23 cellular contexts compared by ENCODE assay signal in genomic region chr12:96465896-96466295, GRCh38. TPM values are rescaled to one million over a fixed set of nuclear protein-coding genes. Genes with fewer than 3 reads are reported as not detected.
"Had no signal": no experiment of that assay in that cellular context is flagged by ENCODE, and none has a peak within 500 bp of the region (broad histone marks: within the 10 kb centered on the region; RNA-seq: fewer than 3 reads in every experiment).

No MANE protein-coding gene starts in this region.

- H3K27ac Mint-ChIP-seq: memory B cell; mesothelial cell of epicardium; natural killer cell treated with Interleukin-12 subunit alpha and Interleukin-12 subunit beta and Interleukin-15 and Interleukin-18, amount 100 ng/mL, for 72 hours; stimulated activated memory B cell treated with anti-CD40 and anti-IgM and Interleukin-4, amounts not matched to agents 10 μg/mL and 1 μg/mL and 100 μg/mL, for 72 hours; stimulated activated naive CD8-positive, alpha-beta T cell treated with anti-CD3 and anti-CD28 coated beads, Interleukin-15, Interleukin-2, amounts not matched to agents 100 ng/mL and 50 ng/mL, for 24 hours had no signal

- ATAC-seq: gastrocnemius medialis; left cardiac atrium; lower lobe of right lung; natural killer cell treated with Interleukin-12 subunit alpha and Interleukin-12 subunit beta and Interleukin-15 and Interleukin-18, amount 100 ng/mL, for 72 hours; right lobe of liver; stimulated activated memory B cell treated with anti-CD40 and anti-IgM and Interleukin-4, amounts not matched to agents 10 μg/mL and 1 μg/mL and 100 μg/mL, for 72 hours had no signal

- H3K9me3 Mint-ChIP-seq: natural killer cell treated with Interleukin-12 subunit alpha and Interleukin-12 subunit beta and Interleukin-15 and Interleukin-18, amount 100 ng/mL, for 72 hours had no signal

- H3K9me3 ChIP-seq: gastrocnemius medialis, lower lobe of right lung, prostate gland, right lobe of liver, upper lobe of left lung, uterus had no signal

- DNase-seq: effector memory CD4-positive, alpha-beta T cell; gastrocnemius medialis; kidney; left cardiac atrium; left ventricle myocardium inferior; lower lobe of right lung; retina; right lobe of liver; stimulated activated CD4-positive, alpha-beta T cell treated with anti-CD3 and anti-CD28 coated beads, Interleukin-15, amount 100 ng/mL, for 24 hours; stimulated activated CD4-positive, alpha-beta T cell treated with anti-CD3 and anti-CD28 coated beads, Interleukin-1b, Interleukin-23, amount 100 ng/mL, for 48 hours; stimulated activated CD4-positive, alpha-beta T cell treated with anti-CD3 and anti-CD28 coated beads, Interleukin-4, amount 100 ng/mL, for 24 hours; tibial artery; upper lobe of left lung; uterus had no signal

- H3K36me3 ChIP-seq: esophagus muscularis mucosa, gastrocnemius medialis, left ventricle myocardium inferior, lower lobe of right lung, prostate gland, right lobe of liver, tibial artery, upper lobe of left lung, uterus had no signal

- H3K27ac ChIP-seq: esophagus muscularis mucosa, gastrocnemius medialis, left ventricle myocardium inferior, lower lobe of right lung, parathyroid adenoma, prostate gland, right lobe of liver, tibial artery, upper lobe of left lung, uterus had no signal

- H3K79me2 ChIP-seq: parathyroid adenoma had no signal

- FAIRE-seq: endometrium, kidney had no signal

- H3K9ac ChIP-seq: parathyroid adenoma had no signal

- H3K4me1 Mint-ChIP-seq: memory B cell; mesothelial cell of epicardium; stimulated activated memory B cell treated with anti-CD40 and anti-IgM and Interleukin-4, amounts not matched to agents 10 μg/mL and 1 μg/mL and 100 μg/mL, for 72 hours had no signal

- H3K27me3 ChIP-seq: esophagus muscularis mucosa, gastrocnemius medialis, right lobe of liver, tibial artery, upper lobe of left lung, uterus had no signal

- H3K4me3 Mint-ChIP-seq: memory B cell; mesothelial cell of epicardium; natural killer cell treated with Interleukin-12 subunit alpha and Interleukin-12 subunit beta and Interleukin-15 and Interleukin-18, amount 100 ng/mL, for 72 hours; stimulated activated memory B cell treated with anti-CD40 and anti-IgM and Interleukin-4, amounts not matched to agents 10 μg/mL and 1 μg/mL and 100 μg/mL, for 72 hours; stimulated activated naive CD8-positive, alpha-beta T cell treated with anti-CD3 and anti-CD28 coated beads, Interleukin-15, Interleukin-2, amounts not matched to agents 100 ng/mL and 50 ng/mL, for 24 hours had no signal

- H3K4me1 ChIP-seq: esophagus muscularis mucosa, gastrocnemius medialis, left ventricle myocardium inferior, lower lobe of right lung, parathyroid adenoma, prostate gland, right lobe of liver, tibial artery, upper lobe of left lung, uterus had no signal

- H3K4me3 ChIP-seq: esophagus muscularis mucosa, gastrocnemius medialis, left ventricle myocardium inferior, lower lobe of right lung, prostate gland, right lobe of liver, tibial artery, upper lobe of left lung, uterus had no signal

- H3K27me3 Mint-ChIP-seq: memory B cell; natural killer cell treated with Interleukin-12 subunit alpha and Interleukin-12 subunit beta and Interleukin-15 and Interleukin-18, amount 100 ng/mL, for 72 hours; stimulated activated memory B cell treated with anti-CD40 and anti-IgM and Interleukin-4, amounts not matched to agents 10 μg/mL and 1 μg/mL and 100 μg/mL, for 72 hours; stimulated activated naive CD8-positive, alpha-beta T cell treated with anti-CD3 and anti-CD28 coated beads, Interleukin-15, Interleukin-2, amounts not matched to agents 100 ng/mL and 50 ng/mL, for 24 hours had no signal

- H2AFZ ChIP-seq: parathyroid adenoma had no signal

RNA-seq across cellular contexts. Expression of gene CFAP54, which starts 23.5 kb away (rescaled TPM):
- total RNA-seq: gastrocnemius medialis had no signal
